9 cellular contexts compared by ENCODE assay signal in the genomic region with DNA sequence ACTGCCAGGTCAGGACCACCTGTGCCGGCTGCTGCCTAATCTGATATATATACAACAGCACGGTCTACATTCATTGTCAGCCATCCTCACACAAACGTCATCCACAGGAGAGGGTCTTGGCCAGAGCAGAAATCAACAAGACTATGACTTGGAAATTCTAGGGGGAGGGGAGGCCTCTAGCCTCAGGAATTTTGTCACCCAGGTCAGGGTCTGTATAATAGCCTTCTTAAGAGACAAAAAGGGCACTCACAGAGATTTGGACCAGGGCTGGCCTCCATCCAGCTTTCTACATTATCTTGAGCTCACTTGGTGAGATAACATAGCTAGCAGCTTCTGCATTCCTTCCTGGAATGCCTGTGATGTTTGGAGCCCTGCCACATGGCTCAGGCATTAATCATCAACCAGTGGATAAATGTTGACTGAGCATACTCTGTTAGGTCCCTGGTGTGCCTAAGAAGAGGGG. TPM values are rescaled to one million over a fixed set of nuclear protein-coding genes. Genes with fewer than 3 reads are reported as not detected.
DNase-seq lines count a peak whose midpoint lies in the region; ATAC-seq, FAIRE-seq and TF ChIP-seq lines count a peak whose summit lies in the region.
"Had no signal": no experiment of that assay in that cellular context is flagged by ENCODE, and none has a peak within 500 bp of the region (broad histone marks: within the 10 kb centered on the region; RNA-seq: fewer than 3 reads in every experiment).

No MANE protein-coding gene starts in this region.

- H3K4me1 Mint-ChIP-seq in CD4-positive, alpha-beta T cell (ENCODE audit: low read depth) = no peaks in the 10 kb centered on the region

- H3K4me1 ChIP-seq in transverse colon = peaks cover 0 to 13% (median 1%) of the 10 kb centered on the region in 4 donors

- no peaks in the 10 kb centered on the region for H3K36me3 Mint-ChIP-seq in CD4-positive, alpha-beta T cell (ENCODE audit: low read depth)

- H3K27ac Mint-ChIP-seq in CD4-positive, alpha-beta T cell = no peak overlapping the region

- DNase-seq in HTR-8/SVneo (ENCODE audit: insufficient read length, low spot score) (peak; percentile 75), brain microvascular endothelial cell (peak; percentile 98), islet precursor cell (peak; percentile 96), transverse colon (peak; percentile 70), NCI-H1436 treated with DMSO at 0.1 percent for 48 hours (lab: John Stamatoyannopoulos, UW) (no peak)
- no peak for DNase-seq in CD4-positive, alpha-beta T cell
- DNase-seq: NCI-H187 treated with DMSO at 0.1 percent for 48 hours had no signal

- H3K27me3 ChIP-seq in brain microvascular endothelial cell (replicated peaks) = no peaks in the 10 kb centered on the region
- no peaks in the 10 kb centered on the region for H3K27me3 ChIP-seq in transverse colon
- peaks cover 7% of the 10 kb centered on the region for H3K27me3 ChIP-seq in CD4-positive, alpha-beta T cell (ENCODE audit: control insufficient read depth, insufficient read depth, low read length)

- no peak for TF ChIP-seq POLR2A in transverse colon (IDR thresholded peaks at IDR 0.05)

- no peaks in the 10 kb centered on the region for H3K9me3 ChIP-seq in transverse colon
- H3K9me3 ChIP-seq in CD4-positive, alpha-beta T cell (ENCODE audit: control insufficient read depth, low read length) = no peaks in the 10 kb centered on the region

- in situ Hi-C loops in brain microvascular endothelial cell (cut with HindIII; ENCODE audit: low pct_ligation_motif_present, low sequenced_read_pairs) = no loop called here
- in situ Hi-C loops in transverse colon (cut with MboI; ENCODE audit: low pct_ligation_motif_present in 1 of 4, low pct_unique_long_range_greater_than_20kb in 1 of 4, low sequenced_read_pairs in 3 of 4) = loop anchor here in 1 of 4 donors (10.0 kb wide), 1 partner anchor 156 kb away; no protein-coding TSS in a partner anchor

- no peaks in the 10 kb centered on the region for H3K9me3 Mint-ChIP-seq in CD4-positive, alpha-beta T cell

- H3K27me3 Mint-ChIP-seq in CD4-positive, alpha-beta T cell = peaks cover 53% of the 10 kb centered on the region

- CTCF ChIA-PET in CD4-positive, alpha-beta T cell (lab: Charles Lee) = no interaction called here

- H3K27ac ChIP-seq in brain microvascular endothelial cell = no peak overlapping the region
- H3K27ac ChIP-seq in transverse colon = no peak overlapping the region
- H3K27ac ChIP-seq in CD4-positive, alpha-beta T cell (ENCODE audit: low read depth, low read length) = no peak overlapping the region

- no peaks in the 10 kb centered on the region for H3K36me3 ChIP-seq in brain microvascular endothelial cell (replicated peaks)
- no peaks in the 10 kb centered on the region for H3K36me3 ChIP-seq in transverse colon

- intact Hi-C loops in transverse colon (cut with DNase I; ENCODE audit: low total_unique reads) = no loop called here
- intact Hi-C loops in CD4-positive, alpha-beta T cell (cut with DNase I, micrococcal nuclease) = no loop called here

- FAIRE-seq in HTR-8/SVneo (lab: Jason Lieb, UNC) = no peak

- no peak for ATAC-seq in CD4-positive, alpha-beta T cell (ENCODE audit: poor library complexity)
- ATAC-seq in GM19328 (IDR thresholded peaks at IDR 0.05; ENCODE audit: unreplicated experiment) (no peak), HG03175 (IDR thresholded peaks at IDR 0.05; ENCODE audit: unreplicated experiment) (no peak)

- no peak for TF ChIP-seq EP300 in transverse colon (IDR thresholded peaks at IDR 0.05; ENCODE audit: low read depth)

- 22 to 23% methylated on average over 3 of the region's 3 CpGs for WGBS in transverse colon (ENCODE audit: low coverage in 1 of 2), 2 donors

- H3K4me3 ChIP-seq in brain microvascular endothelial cell (ENCODE audit: low read depth, low read length) (no peak overlapping the region), transverse colon (no peak overlapping the region)

- H3K4me3 Mint-ChIP-seq in CD4-positive, alpha-beta T cell = no peak overlapping the region

- POLR2A ChIA-PET in CD4-positive, alpha-beta T cell (lab: Charles Lee) = no interaction called here

- TF ChIP-seq CTCF in brain microvascular endothelial cell (IDR thresholded peaks at IDR 0.05; ENCODE audit: low read depth, low read length, missing control alignments) (no peak), transverse colon (IDR thresholded peaks at IDR 0.05) (no peak)
- TF ChIP-seq CTCF in CD4-positive, alpha-beta T cell (IDR thresholded peaks at IDR 0.05) = no peak

RNA-seq across cellular contexts. Expression of a gene that starts 50.4 kb away (rescaled TPM):
- total RNA-seq in transverse colon = 10 to 100 TPM; 14.1 to 78.2 (median 18.4) TPM
- total RNA-seq in CD4-positive, alpha-beta T cell = 1 to 10 TPM; 1.1 to 2.9 TPM

Comparison
In these comparisons a context has a peak if more than half of its experiments do, and no peak if none do; other contexts are left out.
1. DNase-seq: peak in HTR-8/SVneo (single experiment), brain microvascular endothelial cell (single experiment), islet precursor cell (single experiment) and transverse colon (single experiment); none in CD4-positive, alpha-beta T cell (0 of 10) and NCI-H1436 treated with DMSO at 0.1 percent for 48 hours (single experiment).